Comparison of ENCODE assay signal across 22 cellular contexts in the genomic region with DNA sequence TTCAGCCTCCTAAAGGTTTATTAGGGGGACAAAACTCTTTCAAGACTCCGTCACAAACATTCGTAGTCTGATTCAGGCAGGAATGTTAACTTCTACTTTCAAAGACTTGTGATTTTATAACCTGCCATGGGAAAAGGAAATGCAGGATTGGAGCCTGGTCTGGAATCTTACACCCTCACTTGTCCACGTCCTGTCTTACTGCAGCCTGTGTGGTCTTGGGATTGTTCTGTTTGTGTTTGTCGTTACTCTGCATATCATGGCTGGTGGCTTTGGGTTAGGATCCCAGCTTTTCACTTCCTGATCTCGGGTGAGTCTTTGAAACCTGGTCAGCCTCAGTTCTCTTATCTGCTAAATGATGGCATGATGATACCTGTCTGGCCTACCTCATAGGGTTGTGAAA.
"Had no signal": no experiment of that assay in that cellular context is flagged by ENCODE, and none has a peak within 500 bp of the region (broad histone marks: within the 10 kb centered on the region; RNA-seq: fewer than 3 reads in every experiment).

No MANE protein-coding gene starts in this region.

- H3K4me2 ChIP-seq: smooth muscle cell had no signal

- ATAC-seq: activated naive CD4-positive, alpha-beta T cell treated with anti-CD3 and anti-CD28 coated beads, Interleukin-2, amount 50 U/mL, for 72 hours; heart left ventricle; left lung; right cardiac atrium; WTC11 had no signal

- H3K27me3 ChIP-seq: heart left ventricle, left lung had no signal

- H3K27ac ChIP-seq: coronary artery, epithelial cell of prostate, heart left ventricle, left lung had no signal

- DNase-seq: activated CD4-positive, alpha-beta memory T cell treated with anti-CD3 and anti-CD28 coated beads, Interleukin-2, amount 10 ng/mL, durations not matched to agents 7 days and 5 days; activated CD4-positive, alpha-beta T cell treated with anti-CD3 and anti-CD28 coated beads for 4 hours; activated CD8-positive, alpha-beta memory T cell treated with anti-CD3 and anti-CD28 coated beads, Interleukin-2, amount 50 U/mL, for 4 hours; activated gamma-delta T cell; activated T-cell treated with anti-CD3 and anti-CD28 coated beads, Interleukin-2, amount 50 U/mL, for 48 hours; effector CD8-positive, alpha-beta T cell; left lung; mammary epithelial cell; nephron progenitor cell; occipital lobe; right cardiac atrium; stimulated activated CD4-positive, alpha-beta T cell treated with anti-CD3 and anti-CD28 coated beads, Interleukin-4, amount 100 ng/mL, for 4 hours; stimulated activated CD8-positive, alpha-beta memory T cell treated with anti-CD3 and anti-CD28 coated beads, Interleukin-4, amount 100 ng/mL, for 48 hours; stimulated activated naive CD4-positive, alpha-beta T cell treated with Interleukin-2 at 50 U/mL for 16 hours; substantia nigra; T-helper 2 cell had no signal

- H3K36me3 ChIP-seq: heart left ventricle, left lung had no signal

- H3K4me3 ChIP-seq: coronary artery, heart left ventricle, left lung, smooth muscle cell had no signal

- H3K9me3 ChIP-seq: heart left ventricle, left lung had no signal
